1 cellular context compared by ENCODE assay signal in the genomic region with DNA sequence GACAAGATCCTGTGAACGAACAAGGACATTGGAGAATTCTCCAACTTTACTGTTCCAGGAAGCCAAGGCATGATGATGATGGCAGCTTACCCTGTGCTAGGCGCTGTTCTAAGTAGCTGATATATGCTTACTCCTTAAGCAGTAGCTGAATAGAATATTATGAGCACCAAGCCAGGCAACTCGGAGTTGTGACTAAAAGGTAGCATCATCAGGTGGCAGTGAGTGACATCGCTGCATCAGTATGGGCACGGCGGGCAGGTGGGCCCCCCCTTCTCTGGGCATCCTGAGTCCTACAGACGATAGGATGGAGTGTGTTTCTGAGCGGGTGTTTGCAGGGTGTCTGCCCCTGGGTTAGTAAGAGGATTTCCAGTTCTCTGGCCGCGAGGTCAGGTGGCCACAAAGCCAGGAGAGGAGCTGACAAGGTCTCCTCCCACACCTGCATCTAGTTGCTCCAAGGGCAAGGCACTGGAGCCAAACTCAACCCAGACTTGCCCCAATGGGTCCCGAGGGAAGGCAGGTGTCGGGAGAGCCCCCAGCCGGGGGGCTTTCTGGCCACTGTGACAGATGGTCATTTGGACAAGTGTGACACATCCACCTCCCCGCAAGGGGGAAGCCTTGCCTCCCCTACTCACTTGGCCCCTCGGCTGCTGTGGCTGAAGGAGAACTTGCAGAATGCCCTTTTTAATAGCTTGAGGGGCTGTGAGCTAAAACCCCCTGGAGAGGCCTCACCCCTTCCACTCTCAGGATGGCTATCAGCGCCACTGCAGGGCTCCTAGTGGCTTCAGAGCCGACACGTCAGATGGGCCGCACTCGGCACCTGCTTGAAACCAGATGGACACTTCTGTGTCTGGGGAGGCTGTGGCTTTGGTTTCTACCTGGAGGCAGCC.
TF ChIP-seq lines count a peak whose summit lies in the region.

No MANE protein-coding gene starts in this region.

TF ChIP-seq in H1, 55 proteins besides CTCF, POLR2A, EP300 and RAD21:
- TF ChIP-seq BRCA1 (IDR thresholded peaks at IDR 0.05; ENCODE audit: low read depth, low read length): no peak
- no peak for TF ChIP-seq KDM5A (IDR thresholded peaks at IDR 0.05; ENCODE audit: low read length)
- TF ChIP-seq CTBP2 (IDR thresholded peaks at IDR 0.05; ENCODE audit: borderline replicate concordance, insufficient read depth, insufficient read length, low read length): no peak
- no peak for TF ChIP-seq RFX5 (IDR thresholded peaks at IDR 0.05; ENCODE audit: borderline replicate concordance, low read depth, low read length)
- no peak for TF ChIP-seq JUN (IDR thresholded peaks at IDR 0.05; ENCODE audit: low read depth, low read length)
- TF ChIP-seq CHD2 (IDR thresholded peaks at IDR 0.05; ENCODE audit: low read length): no peak
- no peak for TF ChIP-seq ZNF274 (IDR thresholded peaks at IDR 0.05; ENCODE audit: borderline replicate concordance, extremely low read depth, low read length)
- no peak for TF ChIP-seq ASH2L (IDR thresholded peaks at IDR 0.05; ENCODE audit: low read length)
- no peak for TF ChIP-seq CBX5 (IDR thresholded peaks at IDR 0.05; ENCODE audit: low read depth, low read length)
TF ChIP-seq in H1: peak in this region for 0.
